In the genomic region with DNA sequence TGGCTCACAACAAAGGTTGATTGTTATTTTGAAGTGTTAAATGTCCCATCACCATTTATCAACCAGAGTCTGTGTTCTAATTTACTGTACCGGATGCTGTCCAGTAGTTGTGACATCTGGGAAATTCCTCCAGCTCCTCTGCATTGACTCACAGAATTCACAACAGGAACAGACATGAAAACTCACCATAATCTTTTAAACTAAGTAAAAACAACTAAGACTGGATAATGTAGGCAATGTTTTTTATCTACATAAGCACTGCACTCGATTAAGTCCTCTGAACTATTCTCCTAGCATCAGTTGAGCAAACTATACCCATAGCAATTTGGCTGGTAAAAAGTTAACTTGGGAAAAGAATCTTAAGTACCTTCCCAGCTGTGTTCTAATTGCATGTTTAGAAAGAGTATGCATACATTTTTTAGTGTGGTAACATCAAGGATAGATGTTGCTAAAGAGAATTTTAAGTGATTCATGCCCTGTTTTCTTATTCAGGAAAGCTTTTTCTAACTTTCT, we compare ENCODE assay signal across 9 cellular contexts. TPM values are rescaled to one million over a fixed set of nuclear protein-coding genes. Genes with fewer than 3 reads are reported as not detected.
DNase-seq lines count a peak whose midpoint lies in the region; ATAC-seq and TF ChIP-seq lines count a peak whose summit lies in the region.
"Had no signal": no experiment of that assay in that cellular context is flagged by ENCODE, and none has a peak within 500 bp of the region (broad histone marks: within the 10 kb centered on the region; RNA-seq: fewer than 3 reads in every experiment).

No MANE protein-coding gene starts in this region.

- no peaks in the 10 kb centered on the region for H3K9me3 ChIP-seq in adipocyte (ENCODE audit: control insufficient read depth, low read length)
- no peaks in the 10 kb centered on the region for H3K9me3 ChIP-seq in thymus (ENCODE audit: control insufficient read depth)
- H3K9me3 ChIP-seq in prostate gland: no peaks in the 10 kb centered on the region
- H3K9me3 ChIP-seq: BE2C had no signal

- no peak for DNase-seq in activated naive CD4-positive, alpha-beta T cell treated with anti-CD3 and anti-CD28 coated beads, Interleukin-2, amount 50 U/mL, for 16 hours
- peak; percentile 81 for DNase-seq in adipocyte (ENCODE audit: low read depth)
- DNase-seq in immature natural killer cell: no peak
- DNase-seq in prostate gland (ENCODE audit: low spot score): no peak
- no peak for DNase-seq in head of caudate nucleus
- DNase-seq: BE2C had no signal

- no peaks in the 10 kb centered on the region for H3K27me3 Mint-ChIP-seq in activated naive CD4-positive, alpha-beta T cell treated with anti-CD3 and anti-CD28 coated beads, Interleukin-2, amount 50 U/mL, for 24 hours
- peaks cover 6 to 8% (median 8%) of the 10 kb centered on the region in 3 donors for H3K27me3 Mint-ChIP-seq in immature natural killer cell (ENCODE audit: low read depth in 3 of 3)

- H3K4me1 Mint-ChIP-seq in activated naive CD4-positive, alpha-beta T cell treated with anti-CD3 and anti-CD28 coated beads, Interleukin-2, amount 50 U/mL, for 24 hours: peaks cover 54% of the 10 kb centered on the region
- H3K4me1 Mint-ChIP-seq in immature natural killer cell: peaks cover 55 to 67% of the 10 kb centered on the region in 2 donors

- peaks cover 20% of the 10 kb centered on the region for H3K4me1 ChIP-seq in adipocyte (ENCODE audit: control insufficient read depth, insufficient read depth, low read length)
- H3K4me1 ChIP-seq in thymus (ENCODE audit: control insufficient read depth, insufficient read depth, low read length): peaks cover 13% of the 10 kb centered on the region
- no peaks in the 10 kb centered on the region for H3K4me1 ChIP-seq in prostate gland (replicated peaks)
- H3K4me1 ChIP-seq: BE2C had no signal

- H3K9me3 Mint-ChIP-seq in activated naive CD4-positive, alpha-beta T cell treated with anti-CD3 and anti-CD28 coated beads, Interleukin-2, amount 50 U/mL, for 24 hours: no peaks in the 10 kb centered on the region
- H3K9me3 Mint-ChIP-seq in immature natural killer cell: no peaks in the 10 kb centered on the region

- TF ChIP-seq POLR2A in prostate gland (IDR thresholded peaks at IDR 0.05): no peak

- no peak overlapping the region for H3K4me3 Mint-ChIP-seq in activated naive CD4-positive, alpha-beta T cell treated with anti-CD3 and anti-CD28 coated beads, Interleukin-2, amount 50 U/mL, for 24 hours
- peak overlapping the region; percentile 39 to 63 (median 56) for H3K4me3 Mint-ChIP-seq in immature natural killer cell

- H3K27ac ChIP-seq in thymus (ENCODE audit: low read depth) (peak overlapping the region; percentile 46), prostate gland (no peak overlapping the region)

- peak overlapping the region; percentile 41 for H3K27ac Mint-ChIP-seq in activated naive CD4-positive, alpha-beta T cell treated with anti-CD3 and anti-CD28 coated beads, Interleukin-2, amount 50 U/mL, for 24 hours
- peak overlapping the region; percentile 78 to 92 (median 91) for H3K27ac Mint-ChIP-seq in immature natural killer cell

- H3K4me3 ChIP-seq in adipocyte (ENCODE audit: low read length): peak overlapping the region; percentile 54
- no peak overlapping the region for H3K4me3 ChIP-seq in thymus (ENCODE audit: low read length)
- H3K4me3 ChIP-seq in prostate gland: no peak overlapping the region

- H3K36me3 ChIP-seq in adipocyte (ENCODE audit: control insufficient read depth, insufficient read depth, low read length, severe bottlenecking) (no peaks in the 10 kb centered on the region), thymus (ENCODE audit: control insufficient read depth, insufficient read depth) (no peaks in the 10 kb centered on the region), prostate gland (no peaks in the 10 kb centered on the region)
- H3K36me3 ChIP-seq: BE2C had no signal

- intact Hi-C loops in prostate gland (cut with DNase I): no loop called here
- intact Hi-C loops in head of caudate nucleus (cut with DNase I): no loop called here

- WGBS in thymus: 91% methylated on average over 2 of the region's 2 CpGs
- 27% methylated on average over 2 of the region's 2 CpGs for WGBS in prostate gland

- ATAC-seq in HG03521 (IDR thresholded peaks at IDR 0.05; ENCODE audit: unreplicated experiment): no peak

- peak overlapping the region; percentile 76 for H3K9ac ChIP-seq in adipocyte (ENCODE audit: low read length)

- H3K27me3 ChIP-seq in adipocyte (replicated peaks; ENCODE audit: control insufficient read depth, insufficient read depth, low read length) (no peaks in the 10 kb centered on the region), thymus (ENCODE audit: control insufficient read depth, insufficient read depth) (no peaks in the 10 kb centered on the region), prostate gland (replicated peaks; ENCODE audit: insufficient read depth) (no peaks in the 10 kb centered on the region)
- H3K27me3 ChIP-seq: BE2C had no signal

- no peak for TF ChIP-seq CTCF in prostate gland (IDR thresholded peaks at IDR 0.05)

- H3K36me3 Mint-ChIP-seq in activated naive CD4-positive, alpha-beta T cell treated with anti-CD3 and anti-CD28 coated beads, Interleukin-2, amount 50 U/mL, for 24 hours: peaks cover 2% of the 10 kb centered on the region
- H3K36me3 Mint-ChIP-seq in immature natural killer cell: peaks cover 3 to 28% (median 21%) of the 10 kb centered on the region in 3 donors

RNA-seq across cellular contexts. Expression of a gene that starts 42.9 kb away (rescaled TPM):
- polyA plus RNA-seq in immature natural killer cell (not detected), thymus (28.5 TPM)
- 10 to 100 TPM; 22.4 to 38.3 TPM for total RNA-seq in prostate gland

RNA-seq across cellular contexts. Expression of a gene that starts 51.5 kb away (rescaled TPM):
- polyA plus RNA-seq in immature natural killer cell (100 to 1,000 TPM in 1 of 3 donors, 10 to 100 TPM in 2; 80.6 to 143 (median 91.7) TPM), thymus (13.9 TPM)
- total RNA-seq in prostate gland: 1 to 10 TPM in 1 of 2 donors, under 1 TPM in 1; 0.41 to 8.8 TPM

Comparison
In these comparisons a context has a peak if more than half of its experiments do, and no peak if none do; other contexts are left out.
1. RNA of a gene that starts 42.9 kb away (polyA plus RNA-seq): 28.5 TPM in thymus (single experiment); not detected in immature natural killer cell; every median in the first group is over 10 times any median in the second.